9 cellular contexts compared by ENCODE assay signal in the genomic region with DNA sequence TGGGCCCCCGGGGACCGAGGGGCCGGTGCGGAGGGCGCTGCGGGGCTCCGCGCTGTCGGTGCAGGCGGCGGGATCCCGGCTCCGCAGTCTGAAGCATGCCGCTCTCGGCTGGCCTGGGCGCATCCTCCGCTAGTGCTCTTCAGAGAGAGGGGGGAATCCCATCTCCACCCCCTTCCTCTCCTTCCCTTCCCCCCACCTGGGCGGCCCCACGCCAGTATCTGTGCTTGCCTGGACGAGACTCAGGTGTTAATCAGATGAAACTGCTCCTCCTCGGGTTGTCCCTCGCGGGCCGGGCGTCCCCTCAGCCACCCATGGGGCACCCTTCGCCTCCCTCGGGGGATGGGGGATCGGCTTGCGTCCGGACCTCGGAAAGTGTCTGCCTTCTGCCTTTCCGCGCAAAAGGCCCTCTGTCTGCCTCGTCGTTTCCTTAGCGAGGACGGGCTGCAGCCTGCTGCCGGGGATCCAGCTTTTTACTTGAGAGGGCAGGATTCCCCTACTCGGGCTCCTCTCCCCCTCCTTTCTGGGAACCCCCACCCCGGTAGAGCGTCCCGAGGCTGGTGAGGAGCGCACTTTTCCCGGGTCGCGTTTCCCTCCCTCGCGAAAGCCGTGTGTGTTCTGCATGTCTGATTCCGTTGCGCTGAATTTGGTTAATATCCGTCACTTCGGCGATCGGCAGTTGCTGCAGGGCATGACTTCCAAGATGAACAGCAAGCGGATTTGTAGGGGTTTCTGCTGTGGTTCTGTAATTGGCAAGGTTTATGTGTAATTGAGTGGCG. TPM values are rescaled to one million over a fixed set of nuclear protein-coding genes. Genes with fewer than 3 reads are reported as not detected.
DNase-seq lines count a peak whose midpoint lies in the region; ATAC-seq and TF ChIP-seq lines count a peak whose summit lies in the region.
"Had no signal": no experiment of that assay in that cellular context is flagged by ENCODE, and none has a peak within 500 bp of the region (broad histone marks: within the 10 kb centered on the region; RNA-seq: fewer than 3 reads in every experiment).

No MANE protein-coding gene starts in this region.

- H3K4me3 ChIP-seq in PC-9 (peak overlapping the region; percentile 76), neural progenitor cell (peak overlapping the region; percentile 87), tibial artery (peak overlapping the region; percentile 92 to 93)

- CTCF ChIA-PET in PC-9 (lab: Charles Lee), result interaction anchor here (0.6 kb wide), 1 partner anchor 1257 kb away, joined by 4 read pairs; no protein-coding TSS in a partner anchor

- intact Hi-C loops in PC-9 (cut with micrococcal nuclease; ENCODE audit: unreplicated experiment) (loop anchor here (5.0 kb wide), 1 partner anchor 853 kb away; a partner anchor contains a TSS), tibial artery (cut with DNase I; ENCODE audit: low total_unique reads) (loop anchor here (10.0 kb wide), 1 partner anchor 736 kb away; a partner anchor contains a TSS)

- H3K36me3 Mint-ChIP-seq in neural progenitor cell, result no peaks in the 10 kb centered on the region

- H3K27me3 ChIP-seq in PC-9 (ENCODE audit: insufficient read depth, low read depth) (no peaks in the 10 kb centered on the region), neural progenitor cell (peaks cover 28% of the 10 kb centered on the region), tibial artery (no peaks in the 10 kb centered on the region)

- H3K27ac ChIP-seq in PC-9 (no peak overlapping the region), neural progenitor cell (no peak overlapping the region), tibial artery (peak overlapping the region; percentile 92 to 95)

- H3K36me3 ChIP-seq in PC-9 (ENCODE audit: low read depth), result no peaks in the 10 kb centered on the region
- H3K36me3 ChIP-seq in neural progenitor cell, result no peaks in the 10 kb centered on the region
- no peaks in the 10 kb centered on the region for H3K36me3 ChIP-seq in tibial artery

- peak overlapping the region; percentile 49 for H3K9ac ChIP-seq in neural progenitor cell

- no TSS peak for BruUV-seq in PC-9 (replicated peaks; lab: Mats Ljungman, UMichigan)

- H3K79me2 ChIP-seq in PC-9 (ENCODE audit: low read depth) (peaks cover 63% of the 10 kb centered on the region), neural progenitor cell (ENCODE audit: low read depth) (peaks cover 51% of the 10 kb centered on the region)

- peak; percentile 77 for DNase-seq in GM13976 (ENCODE audit: low spot score)
- peak in 1 of 2 experiments; percentile 28 for DNase-seq in PC-9
- peak; percentile 28 for DNase-seq in activated gamma-delta T cell treated with anti-CD3 and anti-CD28 coated beads, Interleukin-2, amount 50 U/mL, for 16 hours (ENCODE audit: low read depth)
- DNase-seq in foreskin melanocyte, result peak; percentile 59
- DNase-seq in neural progenitor cell (ENCODE audit: low spot score), result peak; percentile 60
- peak; percentile 27 to 72 for DNase-seq in tibial artery

- H3K9me3 ChIP-seq in PC-9 (ENCODE audit: insufficient read depth, low read depth) (no peaks in the 10 kb centered on the region), neural progenitor cell (ENCODE audit: low read depth) (no peaks in the 10 kb centered on the region), tibial artery (no peaks in the 10 kb centered on the region)

- H3K27ac Mint-ChIP-seq in neural progenitor cell, result no peak overlapping the region

- in situ Hi-C loops in GM13976 (cut with MboI; ENCODE audit: low sequenced_read_pairs, unreplicated experiment), result no loop called here

- peaks cover 15% of the 10 kb centered on the region for H3K4me1 Mint-ChIP-seq in neural progenitor cell

- POLR2A ChIA-PET in PC-9 (lab: Charles Lee; ENCODE audit: unreplicated experiment), result interaction anchor here (0.7 to 0.9 kb wide), 2 partner anchors 434 to 851 kb away, joined by 3 to 4 read pairs; a partner anchor contains a TSS

- H2AFZ ChIP-seq in PC-9 (peak overlapping the region; percentile 98), neural progenitor cell (replicated peaks) (peak overlapping the region; percentile 99)

- peaks cover 13% of the 10 kb centered on the region; the same call in 1 of the 2 replicates for H3F3A ChIP-seq in PC-9 (ENCODE audit: insufficient read depth, low read depth)
- peaks cover 21% of the 10 kb centered on the region for H3F3A ChIP-seq in neural progenitor cell (ENCODE audit: low read depth)

- peaks cover 19% of the 10 kb centered on the region; the same call in 1 of the 2 replicates for H4K20me1 ChIP-seq in PC-9 (ENCODE audit: insufficient read depth)
- peaks cover 43% of the 10 kb centered on the region for H4K20me1 ChIP-seq in neural progenitor cell (ENCODE audit: low read depth)

- peak overlapping the region; percentile 91 for H3K4me3 Mint-ChIP-seq in neural progenitor cell

- H3K4me2 ChIP-seq in PC-9 (peak overlapping the region; percentile 95), neural progenitor cell (peak overlapping the region; percentile 99)

- peaks cover 33% of the 10 kb centered on the region for H3K4me1 ChIP-seq in PC-9 (replicated peaks; ENCODE audit: insufficient read depth)
- peaks cover 14% of the 10 kb centered on the region for H3K4me1 ChIP-seq in neural progenitor cell
- peaks cover 3 to 25% (median 8%) of the 10 kb centered on the region in 4 donors for H3K4me1 ChIP-seq in tibial artery

- H3K9me2 ChIP-seq in PC-9 (ENCODE audit: insufficient read depth), result no peaks in the 10 kb centered on the region

- H3K9me3 Mint-ChIP-seq in neural progenitor cell, result no peaks in the 10 kb centered on the region

- ATAC-seq in HG02678 (IDR thresholded peaks at IDR 0.05; ENCODE audit: unreplicated experiment) (peak; percentile 28), HG03565 (IDR thresholded peaks at IDR 0.05; ENCODE audit: unreplicated experiment) (no peak)

- H3K27me3 Mint-ChIP-seq in neural progenitor cell (ENCODE audit: insufficient read depth, low read depth), result peaks cover 3% of the 10 kb centered on the region

- no peak for TF ChIP-seq CTCF in GM13976 (IDR thresholded peaks at IDR 0.05; ENCODE audit: borderline replicate concordance, control extremely low read depth, extremely low read depth, insufficient read depth, missing control alignments)
- no peak for TF ChIP-seq CTCF in PC-9 (conservative IDR thresholded peaks at IDR 0.05)
- no peak for TF ChIP-seq CTCF in neural progenitor cell (IDR thresholded peaks at IDR 0.05)
- no peak for TF ChIP-seq CTCF in tibial artery (IDR thresholded peaks at IDR 0.05)

RNA-seq across cellular contexts. Expression of a gene that starts 1.1 kb away (rescaled TPM):
- total RNA-seq in PC-9 (2021) (18.3 and 20.5 TPM in 2 replicates), neural progenitor cell (ENCODE audit: low replicate concordance) (14.0 and 42.9 TPM in 2 replicates)

RNA-seq across cellular contexts. Expression of a gene that starts 22.9 kb away (rescaled TPM):
- not detected in 2 replicates for total RNA-seq in PC-9 (2021)
- not detected in 2 replicates for total RNA-seq in neural progenitor cell (ENCODE audit: low replicate concordance)
- total RNA-seq: pulmonary artery endothelial cell had no signal

Comparison
In these comparisons a context has a peak if more than half of its experiments do, and no peak if none do; other contexts are left out.
1. H3K27ac ChIP-seq: peak in tibial artery (2 of 2); none in PC-9 (single experiment) and neural progenitor cell (single experiment).
2. Peak in every context shown above with its lines, with median percentiles within 50 percentile points of each other: H3K4me3 ChIP-seq.